In the genomic region with DNA sequence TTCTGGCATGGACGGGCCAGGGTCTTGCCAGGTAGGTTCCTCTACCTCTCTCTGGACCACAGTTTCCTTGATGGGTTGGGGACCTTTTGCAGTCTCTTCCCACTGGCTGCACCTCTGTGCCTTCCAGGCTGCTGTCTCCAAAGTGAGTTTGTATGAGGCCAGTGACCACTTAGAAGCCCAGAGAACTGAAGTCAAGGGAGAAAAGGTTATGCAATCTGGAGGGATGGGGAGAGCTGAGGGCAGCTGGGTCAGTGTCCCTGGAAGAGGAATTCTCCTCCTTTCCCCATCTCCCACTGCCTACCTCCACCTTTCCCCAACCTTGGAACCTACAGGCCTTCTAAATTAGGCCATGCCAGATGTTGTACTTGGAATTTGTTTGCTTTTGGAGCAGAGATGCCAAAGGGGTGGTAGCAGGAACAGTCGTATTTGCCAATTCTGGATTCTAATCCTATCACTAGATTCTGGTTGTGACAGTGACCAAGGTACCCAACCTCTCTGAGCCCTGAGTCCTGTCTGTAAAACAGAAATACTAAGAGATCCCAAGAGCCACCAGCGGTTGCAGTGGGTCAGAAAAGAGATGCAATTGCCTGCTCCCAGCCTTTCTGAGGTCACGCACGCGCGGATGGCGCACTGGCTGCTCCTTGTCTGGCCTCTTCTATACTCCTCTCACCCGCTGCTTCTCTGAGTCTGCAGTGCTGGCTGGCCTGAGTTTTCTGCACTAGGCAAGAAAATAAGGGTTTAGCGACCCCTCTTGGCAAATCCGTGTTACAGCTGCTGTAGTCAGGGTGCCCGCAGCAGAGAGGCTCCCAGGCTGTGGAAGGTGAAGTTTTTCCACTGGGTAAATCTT, we compare ENCODE assay signal across 8 cellular contexts. TPM values are rescaled to one million over a fixed set of nuclear protein-coding genes. Genes with fewer than 3 reads are reported as not detected.
DNase-seq lines count a peak whose midpoint lies in the region; ATAC-seq, FAIRE-seq and TF ChIP-seq lines count a peak whose summit lies in the region.

No MANE protein-coding gene starts in this region.

- peaks cover 4% of the 10 kb centered on the region for H3K27me3 Mint-ChIP-seq in activated CD4-positive, alpha-beta memory T cell treated with anti-CD3 and anti-CD28 coated beads for 36 hours
- H3K27me3 Mint-ChIP-seq in natural killer cell (ENCODE audit: low read depth in 2 of 2): peaks cover 3 to 12% of the 10 kb centered on the region in 2 donors

- H3K4me3 Mint-ChIP-seq in activated CD4-positive, alpha-beta memory T cell treated with anti-CD3 and anti-CD28 coated beads for 36 hours: no peak overlapping the region
- H3K4me3 Mint-ChIP-seq in natural killer cell: no peak overlapping the region

- no peak for TF ChIP-seq EP300 in A549 (IDR thresholded peaks at IDR 0.05)

- H3K9me3 ChIP-seq in A549 (peaks cover 2% of the 10 kb centered on the region; the same call in 1 of the 3 replicates), upper lobe of right lung (no peaks in the 10 kb centered on the region)

- H3K4me2 ChIP-seq in A549: no peak overlapping the region

- DNase-seq in A549 (ENCODE audit: low read depth in 1 of 2, low spot score in 1 of 2) (peak; percentile 54 to 72), GM12892 (ENCODE audit: insufficient read length) (no peak), NCI-H345 treated with DMSO at 0.1 percent for 48 hours (lab: John Stamatoyannopoulos, UW; ENCODE audit: unreplicated experiment) (peak; percentile 19), fibroblast of peridontal ligament (ENCODE audit: extremely low read depth) (peak; percentile 90), natural killer cell (no peak), upper lobe of right lung (peak; percentile 86)
- peak; percentile 54 for DNase-seq in activated CD4-positive, alpha-beta memory T cell treated with anti-CD3 and anti-CD28 coated beads for 36 hours

- POLR2A ChIA-PET in A549 (lab: Yijun Ruan, JAX): interaction anchor here (0.6 to 1.2 kb wide), 2 partner anchors 53 to 147 kb away, joined by 3 to 4 read pairs; no protein-coding TSS in a partner anchor
- POLR2A ChIA-PET in activated CD4-positive, alpha-beta memory T cell treated with anti-CD3 and anti-CD28 coated beads for 36 hours (lab: Charles Lee): no interaction called here

- H3K9me3 Mint-ChIP-seq in activated CD4-positive, alpha-beta memory T cell treated with anti-CD3 and anti-CD28 coated beads for 36 hours: peaks cover 13% of the 10 kb centered on the region
- peaks cover 2 to 4% of the 10 kb centered on the region in 2 donors for H3K9me3 Mint-ChIP-seq in natural killer cell

- no peaks in the 10 kb centered on the region for H3K36me3 ChIP-seq in upper lobe of right lung

- H3K4me3 ChIP-seq in A549: no peak overlapping the region
- no peak overlapping the region for H3K4me3 ChIP-seq in upper lobe of right lung

- H3K27ac ChIP-seq in A549: no peak overlapping the region
- H3K27ac ChIP-seq in upper lobe of right lung: no peak overlapping the region

- TF ChIP-seq CTCF in A549 (IDR thresholded peaks at IDR 0.05) (peak; percentile 66), natural killer cell (IDR thresholded peaks at IDR 0.05) (peak; percentile 29), upper lobe of right lung (IDR thresholded peaks at IDR 0.05) (peak; percentile 79)

- WGBS in A549 (ENCODE audit: missing lambda C conversion rate): 20% methylated on average over 12 of the region's 12 CpGs

- intact Hi-C loops in activated CD4-positive, alpha-beta memory T cell treated with anti-CD3 and anti-CD28 coated beads for 36 hours (cut with micrococcal nuclease): loop anchor here (1.0 kb wide), 2 partner anchors 93 to 147 kb away; no protein-coding TSS in a partner anchor
- intact Hi-C loops in natural killer cell (cut with micrococcal nuclease) (no loop called here), upper lobe of right lung (cut with DNase I) (loop anchor here (5.0 to 10.0 kb wide), 2 partner anchors 92 to 145 kb away; a partner anchor contains a TSS)

- no peaks in the 10 kb centered on the region for H3K4me1 Mint-ChIP-seq in activated CD4-positive, alpha-beta memory T cell treated with anti-CD3 and anti-CD28 coated beads for 36 hours (ENCODE audit: low read depth)
- H3K4me1 Mint-ChIP-seq in natural killer cell: no peaks in the 10 kb centered on the region

- H3K27ac Mint-ChIP-seq in activated CD4-positive, alpha-beta memory T cell treated with anti-CD3 and anti-CD28 coated beads for 36 hours: no peak overlapping the region
- no peak overlapping the region for H3K27ac Mint-ChIP-seq in natural killer cell

- H3K27me3 ChIP-seq in upper lobe of right lung: no peaks in the 10 kb centered on the region

- H3K4me1 ChIP-seq in A549 (no peaks in the 10 kb centered on the region), upper lobe of right lung (peaks cover 10% of the 10 kb centered on the region)

- H3K36me3 Mint-ChIP-seq in activated CD4-positive, alpha-beta memory T cell treated with anti-CD3 and anti-CD28 coated beads for 36 hours: no peaks in the 10 kb centered on the region
- H3K36me3 Mint-ChIP-seq in natural killer cell: no peaks in the 10 kb centered on the region

- TF ChIP-seq POLR2A in A549 (IDR thresholded peaks at IDR 0.05; ENCODE audit: low read length) (no peak), GM12892 (IDR thresholded peaks at IDR 0.05; ENCODE audit: low read depth, low read length) (no peak)

- no peak for FAIRE-seq in A549 (lab: Jason Lieb, UNC)
- peak; percentile 93 for FAIRE-seq in GM12892 (lab: Jason Lieb, UNC)

- peak; percentile 85 to 89 for TF ChIP-seq RAD21 in A549 (conservative IDR thresholded peaks at IDR 0.05 in 1 of 2, IDR thresholded peaks at IDR 0.05 in 1 of 2)

- peak; percentile 90 to 98 for ATAC-seq in A549
- peak; percentile 65 for ATAC-seq in HG03280 (IDR thresholded peaks at IDR 0.05; ENCODE audit: unreplicated experiment)
- ATAC-seq in natural killer cell: peak in 2 of 3 donors; percentile 34 to 61
- ATAC-seq in upper lobe of right lung: peak; percentile 92

- CTCF ChIA-PET in A549 (lab: Yijun Ruan, JAX): interaction anchor here (0.6 to 15.2 kb wide), 31 partner anchors 9 to 532 kb away, joined by 3 to 159 read pairs (median 4); a partner anchor contains a TSS
- CTCF ChIA-PET in activated CD4-positive, alpha-beta memory T cell treated with anti-CD3 and anti-CD28 coated beads for 36 hours (lab: Charles Lee): interaction anchor here (0.9 to 1.7 kb wide), 3 partner anchors 9 to 147 kb away, joined by 3 to 8 read pairs (median 3); no protein-coding TSS in a partner anchor

TF ChIP-seq in A549, 52 proteins besides CTCF, POLR2A, EP300 and RAD21:
- TF ChIP-seq SMC3 (IDR thresholded peaks at IDR 0.05) (peak; percentile 76), FOSL2 (IDR thresholded peaks at IDR 0.05) (no peak), FOSL2 (CRISPR knock-in tag; IDR thresholded peaks at IDR 0.05) (no peak), NR3C1 (IDR thresholded peaks at IDR 0.05) (no peak)
- TF ChIP-seq, protein P1, sequence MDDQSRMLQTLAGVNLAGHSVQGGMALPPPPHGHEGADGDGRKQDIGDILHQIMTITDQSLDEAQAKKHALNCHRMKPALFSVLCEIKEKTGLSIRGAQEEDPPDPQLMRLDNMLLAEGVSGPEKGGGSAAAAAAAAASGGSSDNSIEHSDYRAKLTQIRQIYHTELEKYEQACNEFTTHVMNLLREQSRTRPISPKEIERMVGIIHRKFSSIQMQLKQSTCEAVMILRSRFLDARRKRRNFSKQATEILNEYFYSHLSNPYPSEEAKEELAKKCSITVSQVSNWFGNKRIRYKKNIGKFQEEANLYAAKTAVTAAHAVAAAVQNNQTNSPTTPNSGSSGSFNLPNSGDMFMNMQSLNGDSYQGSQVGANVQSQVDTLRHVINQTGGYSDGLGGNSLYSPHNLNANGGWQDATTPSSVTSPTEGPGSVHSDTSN (IDR thresholded peaks at IDR 0.05): no peak

RNA-seq across cellular contexts. Expression of a gene that starts 10.7 kb away (rescaled TPM):
- polyA plus RNA-seq in A549 (2011; rRNA removed) (not detected in 2 replicates), A549 (2017; fragmentation: RNase III; extraction: RNeasy Plus Mini Kit Qiagen cat#74134 plus additional on column Dnase treatment) (not detected in 3 replicates)
- not detected in 2 replicates for polyA plus RNA-seq in A549 (2012; cell fraction: cytosol; rRNA removed)
- polyA plus RNA-seq in A549 (2012; cell fraction: nucleus; rRNA removed): not detected in 2 replicates
- not detected in 2 replicates for polyA minus RNA-seq in A549 (2011; rRNA and poly(A)+ RNA removed)
- polyA plus RNA-seq in GM12892 (2012; ENCODE audit: missing spikeins): 0.32 TPM
- total RNA-seq in activated CD4-positive, alpha-beta memory T cell treated with anti-CD3 and anti-CD28 coated beads for 36 hours: not detected
- total RNA-seq in natural killer cell (not detected), upper lobe of right lung (not detected)

RNA-seq across cellular contexts. Expression of a gene that starts 29.0 kb away (rescaled TPM):
- 21.7 and 29.0 TPM in 2 replicates for polyA plus RNA-seq in A549 (2011; rRNA removed)
- 15.0 and 17.1 TPM in 2 replicates for polyA plus RNA-seq in A549 (2012; cell fraction: cytosol; rRNA removed)
- polyA plus RNA-seq in A549 (2012; cell fraction: nucleus; rRNA removed): 163 and 183 TPM in 2 replicates
- 22.7 to 31.8 TPM (median 24.9 TPM) in 3 replicates for polyA plus RNA-seq in A549 (2017; fragmentation: RNase III; extraction: RNeasy Plus Mini Kit Qiagen cat#74134 plus additional on column Dnase treatment)
- polyA minus RNA-seq in A549 (2011; rRNA and poly(A)+ RNA removed): 18.4 and 22.0 TPM in 2 replicates
- polyA plus RNA-seq in GM12892 (2012; ENCODE audit: missing spikeins): 31.8 TPM
- 10 to 100 TPM; 13.7 to 17.5 TPM for total RNA-seq in activated CD4-positive, alpha-beta memory T cell treated with anti-CD3 and anti-CD28 coated beads for 36 hours
- 10 to 100 TPM; 16.3 to 32.1 (median 31.9) TPM for total RNA-seq in natural killer cell
- 32.2 TPM for total RNA-seq in upper lobe of right lung

RNA-seq across cellular contexts. Expression of a gene that starts 58.4 kb away (rescaled TPM):
- polyA plus RNA-seq in A549 (2011; rRNA removed): 77.3 and 82.5 TPM in 2 replicates
- polyA plus RNA-seq in A549 (2012; cell fraction: cytosol; rRNA removed): 43.9 and 49.5 TPM in 2 replicates
- polyA plus RNA-seq in A549 (2012; cell fraction: nucleus; rRNA removed): 74.5 and 86.2 TPM in 2 replicates
- polyA plus RNA-seq in A549 (2017; fragmentation: RNase III; extraction: RNeasy Plus Mini Kit Qiagen cat#74134 plus additional on column Dnase treatment): 56.4 to 57.8 TPM (median 56.5 TPM) in 3 replicates
- polyA minus RNA-seq in A549 (2011; rRNA and poly(A)+ RNA removed): 119 and 130 TPM in 2 replicates
- polyA plus RNA-seq in GM12892 (2012; ENCODE audit: missing spikeins): 8.9 TPM
- total RNA-seq in activated CD4-positive, alpha-beta memory T cell treated with anti-CD3 and anti-CD28 coated beads for 36 hours: 10 to 100 TPM; 27.0 to 28.1 TPM
- total RNA-seq in natural killer cell: 10 to 100 TPM; 44.2 to 50.3 (median 45.8) TPM
- 61.2 TPM for total RNA-seq in upper lobe of right lung

Comparison
In these comparisons a context has a peak if more than half of its experiments do, and no peak if none do; other contexts are left out.
1. DNase-seq: peak in A549 (2 of 2), NCI-H345 treated with DMSO at 0.1 percent for 48 hours (single experiment), activated CD4-positive, alpha-beta memory T cell treated with anti-CD3 and anti-CD28 coated beads for 36 hours (single experiment), fibroblast of peridontal ligament (single experiment) and upper lobe of right lung (single experiment); none in GM12892 (single experiment) and natural killer cell (single experiment).
2. CTCF ChIP-seq: peak in every context shown above with its lines; median percentile 79 in upper lobe of right lung; 66 in A549; 29 in natural killer cell.
3. Peak in every context shown above with its lines, with median percentiles within 50 percentile points of each other: ATAC-seq.